In genomic region chr3:188059346-188059745, GRCh38 we compare ENCODE assay signal across 29 cellular contexts.
"Had no signal": no experiment of that assay in that cellular context is flagged by ENCODE, and none has a peak within 500 bp of the region (broad histone marks: within the 10 kb centered on the region; RNA-seq: fewer than 3 reads in every experiment).

No MANE protein-coding gene starts in this region.

- H3K9me3 ChIP-seq: ascending aorta, breast epithelium, esophagus squamous epithelium, heart left ventricle had no signal

- H3K27me3 Mint-ChIP-seq: activated CD4-positive, alpha-beta memory T cell treated with anti-CD3 and anti-CD28 coated beads for 36 hours; activated CD4-positive, alpha-beta T cell treated with anti-CD3 and anti-CD28 coated beads for 36 hours; activated CD4-positive, alpha-beta T cell treated with anti-CD3 and anti-CD28 coated beads, Interleukin-2, amount 10 ng/mL, durations not matched to agents 24 days and 14 days; activated CD8-positive, alpha-beta memory T cell treated with anti-CD3 and anti-CD28 coated beads, Interleukin-2, amount 10 ng/mL, durations not matched to agents 7 days and 5 days; activated naive CD4-positive, alpha-beta T cell treated with anti-CD3 and anti-CD28 coated beads, Interleukin-2, amount 50 U/mL, for 24 hours; activated naive CD8-positive, alpha-beta T cell treated with anti-CD3 and anti-CD28 coated beads, Interleukin-2, amount 10 ng/mL, durations not matched to agents 7 days and 5 days; brain; central memory CD8-positive, alpha-beta T cell had no signal

- DNase-seq: activated CD4-positive, alpha-beta memory T cell treated with anti-CD3 and anti-CD28 coated beads for 36 hours; activated CD4-positive, alpha-beta T cell treated with anti-CD3 and anti-CD28 coated beads for 36 hours; activated CD4-positive, alpha-beta T cell treated with anti-CD3 and anti-CD28 coated beads, Interleukin-2, amount 10 ng/mL, durations not matched to agents 24 days and 14 days; activated CD4-positive, CD25-positive, alpha-beta regulatory T cell; activated CD4-positive, CD25-positive, alpha-beta regulatory T cell treated with anti-CD3 and anti-CD28 coated beads, Interleukin-2, amount 50 U/mL, for 72 hours; activated CD8-positive, alpha-beta memory T cell treated with anti-CD3 and anti-CD28 coated beads, Interleukin-2, amount 10 ng/mL, durations not matched to agents 7 days and 5 days; activated CD8-positive, alpha-beta memory T cell treated with anti-CD3 and anti-CD28 coated beads, Interleukin-2, amount 50 U/mL, for 4 hours; activated CD8-positive, alpha-beta T cell treated with anti-CD3 and anti-CD28 coated beads, Interleukin-2, amount 10 ng/mL, durations not matched to agents 7 days and 5 days; activated effector memory CD4-positive, alpha-beta T cell treated with anti-CD3 and anti-CD28 coated beads, Interleukin-2, amount 50 U/mL, for 16 hours; activated naive CD4-positive, alpha-beta T cell treated with anti-CD3 and anti-CD28 coated beads for 36 hours; activated naive CD8-positive, alpha-beta T cell treated with anti-CD3 and anti-CD28 coated beads, Interleukin-2, amount 10 ng/mL, durations not matched to agents 7 days and 5 days; activated T-cell treated with anti-CD3 and anti-CD28 coated beads, Interleukin-2, amount 50 U/mL, for 1 hour; activated T-cell treated with anti-CD3 and anti-CD28 coated beads, Interleukin-2, amount 50 U/mL, for 48 hours; cortex of kidney; effector CD8-positive, alpha-beta T cell; esophagus squamous epithelium; foreskin melanocyte; heart left ventricle; T-helper 1 cell; T-helper 2 cell had no signal

- H3K4me3 Mint-ChIP-seq: activated CD4-positive, alpha-beta memory T cell treated with anti-CD3 and anti-CD28 coated beads for 36 hours; activated CD4-positive, alpha-beta T cell treated with anti-CD3 and anti-CD28 coated beads for 36 hours; activated CD4-positive, alpha-beta T cell treated with anti-CD3 and anti-CD28 coated beads, Interleukin-2, amount 10 ng/mL, durations not matched to agents 24 days and 14 days; activated CD8-positive, alpha-beta memory T cell treated with anti-CD3 and anti-CD28 coated beads, Interleukin-2, amount 10 ng/mL, durations not matched to agents 7 days and 5 days; activated CD8-positive, alpha-beta T cell treated with anti-CD3 and anti-CD28 coated beads, Interleukin-2, amount 10 ng/mL, durations not matched to agents 7 days and 5 days; activated naive CD4-positive, alpha-beta T cell treated with anti-CD3 and anti-CD28 coated beads for 36 hours; activated naive CD4-positive, alpha-beta T cell treated with anti-CD3 and anti-CD28 coated beads, Interleukin-2, amount 50 U/mL, for 24 hours; activated naive CD8-positive, alpha-beta T cell treated with anti-CD3 and anti-CD28 coated beads, Interleukin-2, amount 10 ng/mL, durations not matched to agents 7 days and 5 days; activated T-helper 1 cell treated with anti-CD3 and anti-CD28 coated beads, Interleukin-12 subunit alpha, Interleukin-12 subunit beta, Interleukin-2, Interleukin-4 antibody, amounts not matched to agents 30 ng/mL and 10 ng/mL and 1 ng/mL, durations not matched to agents 14 hours and 24 hours and 36 hours; brain; central memory CD8-positive, alpha-beta T cell had no signal

- H3K4me3 ChIP-seq: ascending aorta, breast epithelium, cardiac muscle cell, esophagus squamous epithelium, heart left ventricle had no signal

- H3K36me3 ChIP-seq: ascending aorta, breast epithelium, cardiac muscle cell, esophagus squamous epithelium, heart left ventricle had no signal

- ATAC-seq: activated CD4-positive, alpha-beta T cell treated with anti-CD3 and anti-CD28 coated beads for 36 hours; activated CD8-positive, alpha-beta memory T cell treated with anti-CD3 and anti-CD28 coated beads, Interleukin-2, amount 10 ng/mL, durations not matched to agents 7 days and 5 days; activated CD8-positive, alpha-beta T cell treated with anti-CD3 and anti-CD28 coated beads, Interleukin-2, amount 10 ng/mL, durations not matched to agents 7 days and 5 days; heart left ventricle had no signal

- H3K27me3 ChIP-seq: ascending aorta, breast epithelium, esophagus squamous epithelium, heart left ventricle had no signal

- H3K27ac ChIP-seq: ascending aorta, breast epithelium, cardiac muscle cell, epithelial cell of prostate, esophagus squamous epithelium, heart left ventricle had no signal

- H3K27ac Mint-ChIP-seq: activated CD4-positive, alpha-beta memory T cell treated with anti-CD3 and anti-CD28 coated beads for 36 hours; activated CD4-positive, alpha-beta T cell treated with anti-CD3 and anti-CD28 coated beads for 36 hours; activated CD8-positive, alpha-beta memory T cell treated with anti-CD3 and anti-CD28 coated beads, Interleukin-2, amount 10 ng/mL, durations not matched to agents 7 days and 5 days; activated CD8-positive, alpha-beta T cell treated with anti-CD3 and anti-CD28 coated beads, Interleukin-2, amount 10 ng/mL, durations not matched to agents 7 days and 5 days; activated naive CD4-positive, alpha-beta T cell treated with anti-CD3 and anti-CD28 coated beads for 36 hours; activated naive CD4-positive, alpha-beta T cell treated with anti-CD3 and anti-CD28 coated beads, Interleukin-2, amount 50 U/mL, for 24 hours; activated naive CD8-positive, alpha-beta T cell treated with anti-CD3 and anti-CD28 coated beads, Interleukin-2, amount 10 ng/mL, durations not matched to agents 7 days and 5 days; activated T-helper 2 cell treated with anti-CD3 and anti-CD28 coated beads, Interferon-gamma antibody, Interleukin-2, Interleukin-4, amounts not matched to agents 10 μg/mL and 5 μg/mL and 100 μg/mL, durations not matched to agents 14 hours and 24 hours and 36 hours; brain had no signal

- H3K9me3 Mint-ChIP-seq: activated CD4-positive, alpha-beta memory T cell treated with anti-CD3 and anti-CD28 coated beads for 36 hours; activated CD4-positive, alpha-beta T cell treated with anti-CD3 and anti-CD28 coated beads, Interleukin-2, amount 10 ng/mL, durations not matched to agents 24 days and 14 days; activated naive CD4-positive, alpha-beta T cell treated with anti-CD3 and anti-CD28 coated beads for 36 hours; activated naive CD4-positive, alpha-beta T cell treated with anti-CD3 and anti-CD28 coated beads, Interleukin-2, amount 50 U/mL, for 24 hours; activated naive CD8-positive, alpha-beta T cell treated with anti-CD3 and anti-CD28 coated beads, Interleukin-2, amount 10 ng/mL, durations not matched to agents 7 days and 5 days; activated T-helper 2 cell treated with anti-CD3 and anti-CD28 coated beads, Interferon-gamma antibody, Interleukin-2, Interleukin-4, amounts not matched to agents 10 μg/mL and 5 μg/mL and 100 μg/mL, durations not matched to agents 14 hours and 24 hours and 36 hours; central memory CD8-positive, alpha-beta T cell had no signal

- H3K36me3 Mint-ChIP-seq: activated CD4-positive, alpha-beta memory T cell treated with anti-CD3 and anti-CD28 coated beads for 36 hours; activated naive CD4-positive, alpha-beta T cell treated with anti-CD3 and anti-CD28 coated beads, Interleukin-2, amount 50 U/mL, for 24 hours; brain had no signal
